31 cellular contexts compared by ENCODE assay signal in genomic region chr3:9700536-9700935, GRCh38. TPM values are rescaled to one million over a fixed set of nuclear protein-coding genes. Genes with fewer than 3 reads are reported as not detected.
"Had no signal": no experiment of that assay in that cellular context is flagged by ENCODE, and none has a peak within 500 bp of the region (broad histone marks: within the 10 kb centered on the region; RNA-seq: fewer than 3 reads in every experiment).

No MANE protein-coding gene starts in this region.

- H3K4me3 Mint-ChIP-seq: natural killer cell treated with Interleukin-12 subunit alpha and Interleukin-12 subunit beta and Interleukin-15 and Interleukin-18, amount 100 ng/mL, for 72 hours; neural crest cell; stimulated activated memory B cell treated with anti-CD40 and anti-IgM and Interleukin-4, amounts not matched to agents 10 μg/mL and 1 μg/mL and 100 μg/mL, for 72 hours; stimulated activated naive CD8-positive, alpha-beta T cell treated with anti-CD3 and anti-CD28 coated beads, Interleukin-15, amount 100 ng/mL, for 72 hours had no signal

- H3K4me3 ChIP-seq: dorsolateral prefrontal cortex, esophagus muscularis mucosa, gastroesophageal sphincter, heart right ventricle, lower lobe of right lung, pancreas, right atrium auricular region, smooth muscle cell, suprapubic skin, transverse colon, upper lobe of right lung, uterus had no signal

- H3K4me1 ChIP-seq: foreskin keratinocyte had no signal

- DNase-seq: dorsolateral prefrontal cortex; effector CD4-positive, alpha-beta T cell; glutamatergic neuron; heart right ventricle; hippocampal formation; kidney glomerular epithelial cell; left ventricle myocardium superior; lower lobe of right lung; pancreas; stimulated activated CD4-positive, alpha-beta T cell treated with anti-CD3 and anti-CD28 coated beads, Interleukin-2, amount 100 ng/mL, for 24 hours; stimulated activated CD4-positive, alpha-beta T cell treated with anti-CD3 and anti-CD28 coated beads, Interleukin-4, amount 100 ng/mL, for 24 hours; stimulated activated naive CD8-positive, alpha-beta T cell treated with anti-CD3 and anti-CD28 coated beads, Interleukin-15, amount 100 ng/mL, for 72 hours; transverse colon; upper lobe of right lung; uterus had no signal

- ATAC-seq: foreskin keratinocyte; gastroesophageal sphincter; heart right ventricle; left ventricle myocardium superior; lower lobe of right lung; natural killer cell treated with Interleukin-12 subunit alpha and Interleukin-12 subunit beta and Interleukin-15 and Interleukin-18, amount 100 ng/mL, for 72 hours; pancreas; sciatic nerve; stimulated activated memory B cell treated with anti-CD40 and anti-IgM and Interleukin-4, amounts not matched to agents 10 μg/mL and 1 μg/mL and 100 μg/mL, for 72 hours; stimulated activated naive CD8-positive, alpha-beta T cell treated with anti-CD3 and anti-CD28 coated beads, Interleukin-15, amount 100 ng/mL, for 72 hours; upper lobe of right lung had no signal

- H3K27ac ChIP-seq: esophagus muscularis mucosa, foreskin keratinocyte, gastroesophageal sphincter, heart right ventricle, lower lobe of right lung, neutrophil, pancreas, right atrium auricular region, suprapubic skin, transverse colon, upper lobe of right lung, uterus had no signal

- H3K9me3 Mint-ChIP-seq: natural killer cell treated with Interleukin-12 subunit alpha and Interleukin-12 subunit beta and Interleukin-15 and Interleukin-18, amount 100 ng/mL, for 72 hours; neural crest cell; stimulated activated memory B cell treated with anti-CD40 and anti-IgM and Interleukin-4, amounts not matched to agents 10 μg/mL and 1 μg/mL and 100 μg/mL, for 72 hours; stimulated activated naive CD8-positive, alpha-beta T cell treated with anti-CD3 and anti-CD28 coated beads, Interleukin-15, amount 100 ng/mL, for 72 hours had no signal

- H3K27me3 ChIP-seq: pancreas had no signal

- H3K27ac Mint-ChIP-seq: progenitor cell of endocrine pancreas; stimulated activated memory B cell treated with anti-CD40 and anti-IgM and Interleukin-4, amounts not matched to agents 10 μg/mL and 1 μg/mL and 100 μg/mL, for 72 hours had no signal

- H3K36me3 ChIP-seq: uterus had no signal

- H3K9me3 ChIP-seq: esophagus muscularis mucosa, gastroesophageal sphincter, heart right ventricle, lower lobe of right lung, neutrophil, pancreas, right atrium auricular region, suprapubic skin, transverse colon, upper lobe of right lung, uterus had no signal

RNA-seq across cellular contexts. Expression of gene CPNE9, which starts 3.1 kb away (rescaled TPM):
- total RNA-seq: epithelial cell of proximal tubule, foreskin keratinocyte, left ventricle myocardium superior, mesenteric fat pad, mononuclear cell, omental fat pad, right atrium auricular region, sciatic nerve, smooth muscle cell, transverse colon, uterus had no signal
